In the genomic region with DNA sequence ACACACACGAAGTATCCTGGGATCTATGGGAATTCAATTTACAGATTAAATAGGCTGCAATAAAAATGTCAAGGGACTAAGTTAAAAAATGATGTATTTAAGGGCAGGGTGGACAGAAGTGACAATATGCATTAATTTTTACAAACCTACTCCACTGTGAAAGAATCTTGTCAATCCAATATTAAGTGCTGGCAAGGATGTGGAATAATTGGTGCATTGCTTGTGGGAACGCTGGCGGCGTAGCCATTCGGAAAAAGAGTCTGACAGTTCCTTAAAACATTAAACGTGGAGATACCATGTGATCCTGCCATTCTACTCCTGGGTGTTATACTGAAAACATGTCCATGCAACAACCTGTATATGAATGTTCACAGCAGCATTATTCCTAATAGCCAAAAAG, we compare ENCODE assay signal across 1 cellular context.
TF ChIP-seq lines count a peak whose summit lies in the region.

No MANE protein-coding gene starts in this region.

TF ChIP-seq in neural cell, 6 proteins besides CTCF, POLR2A, EP300 and RAD21:
- TF ChIP-seq, protein P1, sequence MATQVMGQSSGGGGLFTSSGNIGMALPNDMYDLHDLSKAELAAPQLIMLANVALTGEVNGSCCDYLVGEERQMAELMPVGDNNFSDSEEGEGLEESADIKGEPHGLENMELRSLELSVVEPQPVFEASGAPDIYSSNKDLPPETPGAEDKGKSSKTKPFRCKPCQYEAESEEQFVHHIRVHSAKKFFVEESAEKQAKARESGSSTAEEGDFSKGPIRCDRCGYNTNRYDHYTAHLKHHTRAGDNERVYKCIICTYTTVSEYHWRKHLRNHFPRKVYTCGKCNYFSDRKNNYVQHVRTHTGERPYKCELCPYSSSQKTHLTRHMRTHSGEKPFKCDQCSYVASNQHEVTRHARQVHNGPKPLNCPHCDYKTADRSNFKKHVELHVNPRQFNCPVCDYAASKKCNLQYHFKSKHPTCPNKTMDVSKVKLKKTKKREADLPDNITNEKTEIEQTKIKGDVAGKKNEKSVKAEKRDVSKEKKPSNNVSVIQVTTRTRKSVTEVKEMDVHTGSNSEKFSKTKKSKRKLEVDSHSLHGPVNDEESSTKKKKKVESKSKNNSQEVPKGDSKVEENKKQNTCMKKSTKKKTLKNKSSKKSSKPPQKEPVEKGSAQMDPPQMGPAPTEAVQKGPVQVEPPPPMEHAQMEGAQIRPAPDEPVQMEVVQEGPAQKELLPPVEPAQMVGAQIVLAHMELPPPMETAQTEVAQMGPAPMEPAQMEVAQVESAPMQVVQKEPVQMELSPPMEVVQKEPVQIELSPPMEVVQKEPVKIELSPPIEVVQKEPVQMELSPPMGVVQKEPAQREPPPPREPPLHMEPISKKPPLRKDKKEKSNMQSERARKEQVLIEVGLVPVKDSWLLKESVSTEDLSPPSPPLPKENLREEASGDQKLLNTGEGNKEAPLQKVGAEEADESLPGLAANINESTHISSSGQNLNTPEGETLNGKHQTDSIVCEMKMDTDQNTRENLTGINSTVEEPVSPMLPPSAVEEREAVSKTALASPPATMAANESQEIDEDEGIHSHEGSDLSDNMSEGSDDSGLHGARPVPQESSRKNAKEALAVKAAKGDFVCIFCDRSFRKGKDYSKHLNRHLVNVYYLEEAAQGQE (IDR thresholded peaks at IDR 0.05; ENCODE audit: borderline replicate concordance) = peak; percentile 18
- TF ChIP-seq SMC3 (conservative IDR thresholded peaks at IDR 0.05; ENCODE audit: poor library complexity) (no peak), MXI1 (conservative IDR thresholded peaks at IDR 0.05; ENCODE audit: poor library complexity, severe bottlenecking) (no peak), POLR2AphosphoS5 (IDR thresholded peaks at IDR 0.05) (peak; percentile 34), TAF1 (IDR thresholded peaks at IDR 0.05; ENCODE audit: low read depth) (no peak), EZH2 (IDR thresholded peaks at IDR 0.05; ENCODE audit: borderline replicate concordance, insufficient read depth, low read length, poor library complexity, severe bottlenecking) (no peak)
TF ChIP-seq in neural cell: peak in this region for 2.
